Comparison of ENCODE assay signal across 1 cellular context in the genomic region with DNA sequence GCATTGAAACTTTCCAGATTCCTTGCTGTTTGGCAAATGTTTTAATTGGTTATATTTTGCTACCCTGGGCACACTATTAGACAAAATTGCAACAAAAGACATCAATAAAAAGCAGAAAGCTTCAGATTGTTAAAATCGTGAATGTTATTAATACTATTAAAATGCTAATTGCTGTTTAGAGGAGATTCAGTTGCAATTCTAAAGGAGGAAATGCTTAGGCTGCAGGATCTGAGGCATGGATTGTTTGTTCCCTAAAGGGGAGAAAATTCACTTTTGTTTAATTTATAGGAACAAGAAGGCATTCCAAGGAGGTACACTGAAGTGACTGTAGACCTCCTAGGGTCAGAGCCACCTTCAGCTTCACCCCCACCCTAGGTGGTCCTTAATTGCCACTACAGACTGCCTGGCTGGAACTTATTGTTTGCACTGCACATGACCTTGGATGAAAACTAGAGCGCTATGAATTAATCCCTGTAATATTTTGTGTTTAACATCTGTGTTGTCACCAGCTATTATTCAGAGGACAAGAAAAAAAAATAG.
TF ChIP-seq lines count a peak whose summit lies in the region.

No MANE protein-coding gene starts in this region.

TF ChIP-seq in H1, 55 proteins besides CTCF, POLR2A, EP300 and RAD21:
- TF ChIP-seq CBX8 (IDR thresholded peaks at IDR 0.05; ENCODE audit: borderline replicate concordance, low read depth, low read length), result no peak
- no peak for TF ChIP-seq ZNF274 (IDR thresholded peaks at IDR 0.05; ENCODE audit: borderline replicate concordance, extremely low read depth, low read length)
- no peak for TF ChIP-seq HDAC2 (IDR thresholded peaks at IDR 0.05; ENCODE audit: borderline replicate concordance in 1 of 2, low read depth in 2 of 2, low read length in 2 of 2)
- no peak for TF ChIP-seq JUN (IDR thresholded peaks at IDR 0.05; ENCODE audit: low read depth, low read length)
- TF ChIP-seq YY1 (IDR thresholded peaks at IDR 0.05; ENCODE audit: low read depth, low read length), result no peak
- no peak for TF ChIP-seq RXRA (IDR thresholded peaks at IDR 0.05; ENCODE audit: insufficient read depth, low read depth, low read length)
- no peak for TF ChIP-seq CREB1 (IDR thresholded peaks at IDR 0.05)
- no peak for TF ChIP-seq KDM1A (IDR thresholded peaks at IDR 0.05; ENCODE audit: borderline replicate concordance, low read length)
